In the genomic region with DNA sequence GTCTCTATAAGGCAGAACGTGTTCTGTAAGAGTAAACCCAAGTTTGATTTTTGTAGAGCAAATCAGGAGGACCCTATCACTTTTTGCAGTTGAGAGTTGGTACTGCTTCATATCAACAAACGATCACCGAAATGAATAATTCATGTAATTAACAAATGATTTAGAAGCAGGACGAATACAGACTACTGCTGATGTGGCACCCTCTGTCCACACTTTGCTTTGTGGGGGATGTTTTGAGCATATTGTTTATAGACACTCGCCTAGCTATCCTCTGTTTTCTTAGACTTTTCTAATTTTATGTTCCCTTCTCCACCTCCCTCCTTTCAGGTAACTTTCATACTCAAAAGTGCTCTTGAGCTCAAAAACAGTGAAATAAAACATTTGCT, we compare ENCODE assay signal across 8 cellular contexts. TPM values are rescaled to one million over a fixed set of nuclear protein-coding genes. Genes with fewer than 3 reads are reported as not detected.
DNase-seq lines count a peak whose midpoint lies in the region; ATAC-seq and TF ChIP-seq lines count a peak whose summit lies in the region.

No MANE protein-coding gene starts in this region.

- peaks cover 25% of the 10 kb centered on the region for H3K4me1 ChIP-seq in iPS-20b (ENCODE audit: insufficient read depth, low read length)
- H3K4me1 ChIP-seq in testis, result peaks cover 4% of the 10 kb centered on the region

- H3K4me3 Mint-ChIP-seq in activated CD4-positive, alpha-beta T cell treated with anti-CD3 and anti-CD28 coated beads, Interleukin-2, amount 10 ng/mL, durations not matched to agents 7 days and 5 days, result peak overlapping the region; percentile 97
- peak overlapping the region; percentile 99 for H3K4me3 Mint-ChIP-seq in activated T-helper 1 cell treated with anti-CD3 and anti-CD28 coated beads, Interleukin-12 subunit alpha, Interleukin-12 subunit beta, Interleukin-2, Interleukin-4 antibody, amounts not matched to agents 30 ng/mL and 10 ng/mL and 1 ng/mL, durations not matched to agents 14 hours and 24 hours and 36 hours

- no peak for TF ChIP-seq POLR2A in testis (IDR thresholded peaks at IDR 0.05)

- H3K4me3 ChIP-seq in iPS-20b (ENCODE audit: low read length) (peak overlapping the region; percentile 90), testis (peak overlapping the region; percentile 98 to 100)

- POLR2A ChIA-PET in activated CD4-positive, alpha-beta T cell treated with anti-CD3 and anti-CD28 coated beads, Interleukin-2, amount 10 ng/mL, durations not matched to agents 7 days and 5 days (lab: Charles Lee), result no interaction called here

- H3K27ac Mint-ChIP-seq in activated CD4-positive, alpha-beta T cell treated with anti-CD3 and anti-CD28 coated beads, Interleukin-2, amount 10 ng/mL, durations not matched to agents 7 days and 5 days, result peak overlapping the region; percentile 97
- no peak overlapping the region for H3K27ac Mint-ChIP-seq in activated T-helper 1 cell treated with anti-CD3 and anti-CD28 coated beads, Interleukin-12 subunit alpha, Interleukin-12 subunit beta, Interleukin-2, Interleukin-4 antibody, amounts not matched to agents 30 ng/mL and 10 ng/mL and 1 ng/mL, durations not matched to agents 14 hours and 24 hours and 36 hours

- H3K27me3 ChIP-seq in iPS-20b (ENCODE audit: insufficient read depth, low read length), result no peaks in the 10 kb centered on the region
- no peaks in the 10 kb centered on the region for H3K27me3 ChIP-seq in testis

- CTCF ChIA-PET in activated CD4-positive, alpha-beta T cell treated with anti-CD3 and anti-CD28 coated beads, Interleukin-2, amount 10 ng/mL, durations not matched to agents 7 days and 5 days (lab: Charles Lee), result interaction anchor here (0.6 kb wide), 1 partner anchor 646 kb away, joined by 4 read pairs; no protein-coding TSS in a partner anchor

- peaks cover 2% of the 10 kb centered on the region for H3K36me3 Mint-ChIP-seq in activated CD4-positive, alpha-beta T cell treated with anti-CD3 and anti-CD28 coated beads, Interleukin-2, amount 10 ng/mL, durations not matched to agents 7 days and 5 days (ENCODE audit: low read depth)
- peaks cover 2% of the 10 kb centered on the region for H3K36me3 Mint-ChIP-seq in activated T-helper 1 cell treated with anti-CD3 and anti-CD28 coated beads, Interleukin-12 subunit alpha, Interleukin-12 subunit beta, Interleukin-2, Interleukin-4 antibody, amounts not matched to agents 30 ng/mL and 10 ng/mL and 1 ng/mL, durations not matched to agents 14 hours and 24 hours and 36 hours (ENCODE audit: low read depth)

- no peaks in the 10 kb centered on the region for H3K27me3 Mint-ChIP-seq in activated CD4-positive, alpha-beta T cell treated with anti-CD3 and anti-CD28 coated beads, Interleukin-2, amount 10 ng/mL, durations not matched to agents 7 days and 5 days
- peaks cover 2% of the 10 kb centered on the region for H3K27me3 Mint-ChIP-seq in activated T-helper 1 cell treated with anti-CD3 and anti-CD28 coated beads, Interleukin-12 subunit alpha, Interleukin-12 subunit beta, Interleukin-2, Interleukin-4 antibody, amounts not matched to agents 30 ng/mL and 10 ng/mL and 1 ng/mL, durations not matched to agents 14 hours and 24 hours and 36 hours (ENCODE audit: insufficient read depth)

- H3K27ac ChIP-seq in iPS-20b (ENCODE audit: low read length), result peak overlapping the region; percentile 69
- peak overlapping the region; percentile 99 for H3K27ac ChIP-seq in testis

- H3K9me3 ChIP-seq in iPS-20b (ENCODE audit: insufficient read depth, low read depth, low read length) (no peaks in the 10 kb centered on the region), testis (no peaks in the 10 kb centered on the region)

- 5 to 7% methylated on average over 5 of the region's 5 CpGs for WGBS in testis, 2 donors

- no peaks in the 10 kb centered on the region for H3K9me3 Mint-ChIP-seq in activated CD4-positive, alpha-beta T cell treated with anti-CD3 and anti-CD28 coated beads, Interleukin-2, amount 10 ng/mL, durations not matched to agents 7 days and 5 days
- no peaks in the 10 kb centered on the region for H3K9me3 Mint-ChIP-seq in activated T-helper 1 cell treated with anti-CD3 and anti-CD28 coated beads, Interleukin-12 subunit alpha, Interleukin-12 subunit beta, Interleukin-2, Interleukin-4 antibody, amounts not matched to agents 30 ng/mL and 10 ng/mL and 1 ng/mL, durations not matched to agents 14 hours and 24 hours and 36 hours

- H3K9ac ChIP-seq in iPS-20b (ENCODE audit: low read depth, low read length), result peak overlapping the region; percentile 93

- no peak for TF ChIP-seq CTCF in testis (IDR thresholded peaks at IDR 0.05)

- DNase-seq in activated CD4-positive, alpha-beta T cell treated with anti-CD3 and anti-CD28 coated beads, Interleukin-2, amount 10 ng/mL, durations not matched to agents 7 days and 5 days, result no peak
- no peak for DNase-seq in activated CD4-positive, alpha-beta T cell treated with anti-CD3 and anti-CD28 coated beads, Interleukin-2, amount 50 U/mL, for 1 hour
- DNase-seq in activated T-helper 1 cell treated with anti-CD3 and anti-CD28 coated beads, Interleukin-12 subunit alpha, Interleukin-12 subunit beta, Interleukin-2, Interleukin-4 antibody, amounts not matched to agents 30 ng/mL and 10 ng/mL and 1 ng/mL, durations not matched to agents 14 hours and 24 hours and 36 hours (ENCODE audit: low spot score), result no peak
- DNase-seq in testis (no peak), NCI-H1694 treated with DMSO at 0.1 percent for 48 hours (lab: John Stamatoyannopoulos, UW) (no peak), activated gamma-delta T cell treated with Interleukin-2 at 50 U/mL for 16 hours (no peak)

- no peak for ATAC-seq in GM19463 (IDR thresholded peaks at IDR 0.05; ENCODE audit: unreplicated experiment)

- intact Hi-C loops in activated T-helper 1 cell treated with anti-CD3 and anti-CD28 coated beads, Interleukin-12 subunit alpha, Interleukin-12 subunit beta, Interleukin-2, Interleukin-4 antibody, amounts not matched to agents 30 ng/mL and 10 ng/mL and 1 ng/mL, durations not matched to agents 14 hours and 24 hours and 36 hours (cut with micrococcal nuclease), result loop anchor here (2.0 to 5.0 kb wide), 2 partner anchors 93 to 168 kb away; no protein-coding TSS in a partner anchor
- intact Hi-C loops in testis (cut with DNase I; ENCODE audit: low total_unique reads), result no loop called here

- H3K36me3 ChIP-seq in iPS-20b (ENCODE audit: insufficient read depth, low read depth, low read length), result no peaks in the 10 kb centered on the region
- no peaks in the 10 kb centered on the region for H3K36me3 ChIP-seq in testis (ENCODE audit: low read depth, missing control alignments)

- peaks cover 50% of the 10 kb centered on the region for H3K4me1 Mint-ChIP-seq in activated CD4-positive, alpha-beta T cell treated with anti-CD3 and anti-CD28 coated beads, Interleukin-2, amount 10 ng/mL, durations not matched to agents 7 days and 5 days
- H3K4me1 Mint-ChIP-seq in activated T-helper 1 cell treated with anti-CD3 and anti-CD28 coated beads, Interleukin-12 subunit alpha, Interleukin-12 subunit beta, Interleukin-2, Interleukin-4 antibody, amounts not matched to agents 30 ng/mL and 10 ng/mL and 1 ng/mL, durations not matched to agents 14 hours and 24 hours and 36 hours (ENCODE audit: low read depth), result peaks cover 60% of the 10 kb centered on the region

RNA-seq across cellular contexts. Expression of gene CD2AP, which starts 1.6 kb away (rescaled TPM):
- total RNA-seq in activated CD4-positive, alpha-beta T cell treated with anti-CD3 and anti-CD28 coated beads, Interleukin-2, amount 10 ng/mL, durations not matched to agents 7 days and 5 days, result 10 to 100 TPM; 35.1 to 40.3 TPM
- total RNA-seq in activated T-helper 1 cell treated with anti-CD3 and anti-CD28 coated beads, Interleukin-12 subunit alpha, Interleukin-12 subunit beta, Interleukin-2, Interleukin-4 antibody, amounts not matched to agents 30 ng/mL and 10 ng/mL and 1 ng/mL, durations not matched to agents 14 hours and 24 hours and 36 hours, result 27.3 and 29.3 TPM in 2 replicates
- total RNA-seq in testis, result 10 to 100 TPM; 33.5 to 35.7 TPM
- polyA plus RNA-seq in testis (ENCODE audit: insufficient read depth, low read depth, low replicate concordance), result 10.4 TPM
